In the genomic region with DNA sequence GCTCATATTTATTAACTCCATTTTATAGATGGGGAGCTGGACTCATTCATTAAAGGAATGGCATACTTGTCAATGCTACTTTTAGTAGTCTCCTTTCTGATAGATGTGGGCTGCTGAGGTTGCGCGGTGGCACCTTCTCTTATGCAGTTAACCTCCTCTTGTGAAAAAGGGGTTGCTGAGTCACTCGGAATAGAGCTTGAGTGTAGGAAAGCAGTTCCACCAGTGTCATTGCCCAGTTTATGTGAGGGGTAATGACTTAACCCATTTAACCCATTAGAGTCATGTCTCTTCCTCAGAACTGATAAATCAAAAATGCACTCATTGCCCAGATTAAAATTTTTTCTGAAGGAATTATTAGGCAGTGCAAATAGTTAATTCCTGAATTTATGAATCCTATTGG, we compare ENCODE assay signal across 10 cellular contexts. TPM values are rescaled to one million over a fixed set of nuclear protein-coding genes. Genes with fewer than 3 reads are reported as not detected.
DNase-seq lines count a peak whose midpoint lies in the region; ATAC-seq and TF ChIP-seq lines count a peak whose summit lies in the region.
"Had no signal": no experiment of that assay in that cellular context is flagged by ENCODE, and none has a peak within 500 bp of the region (broad histone marks: within the 10 kb centered on the region; RNA-seq: fewer than 3 reads in every experiment).

No MANE protein-coding gene starts in this region.

- no peaks in the 10 kb centered on the region for H3K36me3 ChIP-seq in left lung
- H3K36me3 ChIP-seq: upper lobe of left lung had no signal

- peaks cover 4% of the 10 kb centered on the region for H3K36me3 Mint-ChIP-seq in activated T-helper 17 cell treated with anti-CD3 and anti-CD28 coated beads, Interleukin-2, amount 50 U/mL, for 72 hours (ENCODE audit: low read depth)
- H3K36me3 Mint-ChIP-seq in stimulated activated effector memory CD8-positive, alpha-beta T cell treated with anti-CD3 and anti-CD28 coated beads, Interleukin-12 subunit alpha, Interleukin-12 subunit beta, amount 100 ng/mL, for 72 hours, result peaks cover 16% of the 10 kb centered on the region

- no peaks in the 10 kb centered on the region for H3K27me3 Mint-ChIP-seq in activated T-helper 17 cell treated with anti-CD3 and anti-CD28 coated beads, Interleukin-2, amount 50 U/mL, for 72 hours

- ATAC-seq in activated T-helper 17 cell treated with anti-CD3 and anti-CD28 coated beads, Interleukin-2, amount 50 U/mL, for 72 hours (replicated peaks), result peak; percentile 83
- peak; percentile 54 for ATAC-seq in left lung
- ATAC-seq in stimulated activated effector memory CD8-positive, alpha-beta T cell treated with anti-CD3 and anti-CD28 coated beads, Interleukin-12 subunit alpha, Interleukin-12 subunit beta, amount 100 ng/mL, for 72 hours, result peak; percentile 96
- no peak for ATAC-seq in GM18511 (IDR thresholded peaks at IDR 0.05; ENCODE audit: unreplicated experiment)
- no peak for ATAC-seq in GM21619 (IDR thresholded peaks at IDR 0.05; ENCODE audit: unreplicated experiment)
- no peak for ATAC-seq in GM18873 (IDR thresholded peaks at IDR 0.05; ENCODE audit: low FRiP score, unreplicated experiment)

- intact Hi-C loops in left lung (cut with DNase I), result no loop called here

- no peak overlapping the region for H3K27ac Mint-ChIP-seq in activated T-helper 17 cell treated with anti-CD3 and anti-CD28 coated beads, Interleukin-2, amount 50 U/mL, for 72 hours
- H3K27ac Mint-ChIP-seq in stimulated activated effector memory CD8-positive, alpha-beta T cell treated with anti-CD3 and anti-CD28 coated beads, Interleukin-12 subunit alpha, Interleukin-12 subunit beta, amount 100 ng/mL, for 72 hours, result no peak overlapping the region

- H3K27me3 ChIP-seq in left lung, result no peaks in the 10 kb centered on the region
- H3K27me3 ChIP-seq: upper lobe of left lung had no signal

- DNase-seq in NOMO-1 treated with dmso at 0.1 percent for 144 hours (lab: John Stamatoyannopoulos, UW; ENCODE audit: unreplicated experiment) (peak; percentile 50), left lung (no peak), cortex of kidney (lab: John Stamatoyannopoulos, UW) (no peak)
- DNase-seq in stimulated activated effector memory CD8-positive, alpha-beta T cell treated with anti-CD3 and anti-CD28 coated beads, Interleukin-12 subunit alpha, Interleukin-12 subunit beta, amount 100 ng/mL, for 72 hours (ENCODE audit: low spot score in 2 of 2), result no peak

- H3K9me3 Mint-ChIP-seq in activated T-helper 17 cell treated with anti-CD3 and anti-CD28 coated beads, Interleukin-2, amount 50 U/mL, for 72 hours, result no peaks in the 10 kb centered on the region
- H3K9me3 Mint-ChIP-seq in stimulated activated effector memory CD8-positive, alpha-beta T cell treated with anti-CD3 and anti-CD28 coated beads, Interleukin-12 subunit alpha, Interleukin-12 subunit beta, amount 100 ng/mL, for 72 hours, result no peaks in the 10 kb centered on the region

- peaks cover 46% of the 10 kb centered on the region for H3K4me1 Mint-ChIP-seq in activated T-helper 17 cell treated with anti-CD3 and anti-CD28 coated beads, Interleukin-2, amount 50 U/mL, for 72 hours
- H3K4me1 Mint-ChIP-seq in stimulated activated effector memory CD8-positive, alpha-beta T cell treated with anti-CD3 and anti-CD28 coated beads, Interleukin-12 subunit alpha, Interleukin-12 subunit beta, amount 100 ng/mL, for 72 hours, result peaks cover 58% of the 10 kb centered on the region

- H3K4me3 Mint-ChIP-seq in activated T-helper 17 cell treated with anti-CD3 and anti-CD28 coated beads, Interleukin-2, amount 50 U/mL, for 72 hours, result peak overlapping the region; percentile 9
- no peak overlapping the region for H3K4me3 Mint-ChIP-seq in stimulated activated effector memory CD8-positive, alpha-beta T cell treated with anti-CD3 and anti-CD28 coated beads, Interleukin-12 subunit alpha, Interleukin-12 subunit beta, amount 100 ng/mL, for 72 hours

- H3K4me3 ChIP-seq in left lung, result peak overlapping the region in 1 of 2 donors; percentile 4
- H3K4me3 ChIP-seq: upper lobe of left lung had no signal

- no peaks in the 10 kb centered on the region for H3K9me3 ChIP-seq in left lung
- H3K9me3 ChIP-seq: upper lobe of left lung had no signal

- peak overlapping the region in 1 of 2 donors; percentile 96 for H3K27ac ChIP-seq in left lung
- H3K27ac ChIP-seq: epithelial cell of prostate had no signal

- TF ChIP-seq CTCF in left lung (IDR thresholded peaks at IDR 0.05), result no peak

- peaks cover 39 to 97% of the 10 kb centered on the region in 2 donors for H3K4me1 ChIP-seq in left lung

RNA-seq across cellular contexts. Expression of a gene that starts 6.3 kb away (rescaled TPM):
- 10 to 100 TPM; 36.5 to 51.3 TPM for total RNA-seq in activated T-helper 17 cell treated with anti-CD3 and anti-CD28 coated beads, Interleukin-2, amount 50 U/mL, for 72 hours
- 10 to 100 TPM; 52.9 to 84.1 TPM for total RNA-seq in left lung

RNA-seq across cellular contexts. Expression of a gene that starts 9.5 kb away (rescaled TPM):
- not detected for total RNA-seq in activated T-helper 17 cell treated with anti-CD3 and anti-CD28 coated beads, Interleukin-2, amount 50 U/mL, for 72 hours
- total RNA-seq in left lung, result 1 to 10 TPM in 1 of 2 donors, not detected in 1; 1.5 TPM

Comparison
In these comparisons a context has a peak if more than half of its experiments do, and no peak if none do; other contexts are left out.
1. ATAC-seq: peak in activated T-helper 17 cell treated with anti-CD3 and anti-CD28 coated beads, Interleukin-2, amount 50 U/mL, for 72 hours (single experiment), left lung (single experiment) and stimulated activated effector memory CD8-positive, alpha-beta T cell treated with anti-CD3 and anti-CD28 coated beads, Interleukin-12 subunit alpha, Interleukin-12 subunit beta, amount 100 ng/mL, for 72 hours (single experiment); none in GM18511 (single experiment), GM21619 (single experiment) and GM18873 (single experiment).